Comparison of ENCODE assay signal across 19 cellular contexts in the genomic region with DNA sequence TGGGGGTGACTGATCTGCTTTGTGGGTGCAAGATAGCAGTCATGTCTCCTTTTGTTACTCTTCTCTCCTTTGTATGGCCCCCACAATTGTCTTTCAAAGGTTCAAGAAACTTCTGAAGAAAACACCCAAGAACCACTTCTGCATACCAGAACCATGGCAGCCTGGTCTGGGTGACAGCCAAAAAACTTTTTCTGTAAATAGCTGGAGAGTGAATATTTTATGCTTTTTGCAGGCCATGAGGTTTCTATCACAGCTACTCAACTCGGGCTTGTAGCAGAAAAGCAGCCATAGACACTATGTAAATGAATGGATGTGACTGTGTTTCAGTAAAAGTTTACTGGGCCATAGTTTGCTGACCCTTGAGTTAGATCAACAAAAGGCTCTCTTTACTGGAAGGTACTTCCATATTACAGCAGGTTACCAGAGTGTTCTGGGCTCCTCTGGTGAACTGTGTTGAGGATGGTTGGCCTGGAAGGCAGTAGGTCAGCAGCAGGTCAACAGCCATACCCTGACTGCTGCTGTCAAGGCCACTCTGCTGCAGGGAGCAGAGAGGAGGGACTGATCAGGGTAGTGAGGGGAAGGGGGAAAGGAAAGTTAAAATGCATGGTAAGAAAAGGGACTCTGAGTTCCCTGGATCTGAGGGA.
DNase-seq lines count a peak whose midpoint lies in the region; ATAC-seq and TF ChIP-seq lines count a peak whose summit lies in the region.
"Had no signal": no experiment of that assay in that cellular context is flagged by ENCODE, and none has a peak within 500 bp of the region (broad histone marks: within the 10 kb centered on the region; RNA-seq: fewer than 3 reads in every experiment).

No MANE protein-coding gene starts in this region.

- DNase-seq in HFFc6 (peak; percentile 62), choroid plexus epithelial cell (ENCODE audit: low read depth) (peak; percentile 74), left lung (no peak), stromal cell of bone marrow (ENCODE audit: low read depth) (peak; percentile 33), mucosa of descending colon (no peak), sciatic nerve (ENCODE audit: low spot score) (no peak)
- no peak for DNase-seq in stimulated activated CD4-positive, alpha-beta T cell treated with anti-CD3 and anti-CD28 coated beads, Interleukin-12 subunit alpha, Interleukin-12 subunit beta, amount 100 ng/mL, for 4 hours
- DNase-seq: activated CD4-positive, alpha-beta T cell treated with anti-CD3 and anti-CD28 coated beads for 36 hours; AML-193; kidney glomerular epithelial cell; mesendoderm; small intestine; stimulated activated CD4-positive, alpha-beta T cell treated with anti-CD3 and anti-CD28 coated beads, Interleukin-2, amount 100 ng/mL, for 48 hours; stimulated activated naive CD4-positive, alpha-beta T cell treated with Interleukin-2 at 50 U/mL for 16 hours had no signal

- H3K4me3 ChIP-seq in choroid plexus epithelial cell (ENCODE audit: low read depth, low read length) (no peak overlapping the region), left lung (no peak overlapping the region), mucosa of descending colon (no peak overlapping the region)
- H3K4me3 ChIP-seq: tibial nerve had no signal

- H3K36me3 Mint-ChIP-seq in HFFc6 (ENCODE audit: low read depth), result no peaks in the 10 kb centered on the region
- H3K36me3 Mint-ChIP-seq: activated naive CD8-positive, alpha-beta T cell; natural killer cell treated with Interleukin-12 subunit alpha and Interleukin-12 subunit beta and Interleukin-15 and Interleukin-18, amount 100 ng/mL, for 72 hours had no signal

- H3K9me3 Mint-ChIP-seq in HFFc6, result no peaks in the 10 kb centered on the region
- H3K9me3 Mint-ChIP-seq: natural killer cell treated with Interleukin-12 subunit alpha and Interleukin-12 subunit beta and Interleukin-15 and Interleukin-18, amount 100 ng/mL, for 72 hours had no signal

- no peaks in the 10 kb centered on the region for H3K27me3 ChIP-seq in left lung
- H3K27me3 ChIP-seq: tibial nerve had no signal

- peaks cover 6% of the 10 kb centered on the region for H3K27me3 Mint-ChIP-seq in HFFc6 (ENCODE audit: insufficient read depth)

- intact Hi-C loops in left lung (cut with DNase I), result no loop called here
- intact Hi-C loops in mucosa of descending colon (cut with DNase I, micrococcal nuclease), result no loop called here
- intact Hi-C loops in sciatic nerve (cut with DNase I), result no loop called here

- H3K4me3 Mint-ChIP-seq in HFFc6, result no peak overlapping the region; the same call in 1 of the 2 replicates
- H3K4me3 Mint-ChIP-seq: activated CD4-positive, alpha-beta T cell treated with anti-CD3 and anti-CD28 coated beads for 36 hours; activated naive CD8-positive, alpha-beta T cell; natural killer cell treated with Interleukin-12 subunit alpha and Interleukin-12 subunit beta and Interleukin-15 and Interleukin-18, amount 100 ng/mL, for 72 hours had no signal

- H3K36me3 ChIP-seq in left lung (no peaks in the 10 kb centered on the region), mucosa of descending colon (ENCODE audit: low read depth) (no peaks in the 10 kb centered on the region)
- H3K36me3 ChIP-seq: tibial nerve had no signal

- no peaks in the 10 kb centered on the region for H3K9me3 ChIP-seq in left lung
- no peaks in the 10 kb centered on the region for H3K9me3 ChIP-seq in mucosa of descending colon
- H3K9me3 ChIP-seq: tibial nerve had no signal

- H3K27ac Mint-ChIP-seq in HFFc6, result peak overlapping the region; percentile 37
- H3K27ac Mint-ChIP-seq: activated CD4-positive, alpha-beta T cell treated with anti-CD3 and anti-CD28 coated beads for 36 hours; activated naive CD8-positive, alpha-beta T cell; natural killer cell treated with Interleukin-12 subunit alpha and Interleukin-12 subunit beta and Interleukin-15 and Interleukin-18, amount 100 ng/mL, for 72 hours had no signal

- H3K4me1 ChIP-seq in left lung (no peaks in the 10 kb centered on the region), mucosa of descending colon (ENCODE audit: low read depth) (no peaks in the 10 kb centered on the region)

- ATAC-seq in left lung (peak; percentile 62), mucosa of descending colon (no peak), sciatic nerve (no peak), GM18511 (IDR thresholded peaks at IDR 0.05; ENCODE audit: unreplicated experiment) (no peak)
- ATAC-seq: activated CD4-positive, alpha-beta T cell treated with anti-CD3 and anti-CD28 coated beads for 36 hours; HCT116 had no signal

- no peak overlapping the region for H3K27ac ChIP-seq in left lung
- H3K27ac ChIP-seq: tibial nerve had no signal

- no peak for TF ChIP-seq CTCF in HFFc6 (IDR thresholded peaks at IDR 0.05)
- TF ChIP-seq CTCF in choroid plexus epithelial cell (conservative IDR thresholded peaks at IDR 0.05; ENCODE audit: low read depth, low read length), result no peak
- TF ChIP-seq CTCF in left lung (IDR thresholded peaks at IDR 0.05), result no peak
- no peak for TF ChIP-seq CTCF in mucosa of descending colon (IDR thresholded peaks at IDR 0.05)

- peaks cover 45% of the 10 kb centered on the region for H3K4me1 Mint-ChIP-seq in HFFc6 (ENCODE audit: low read depth)

Comparison
In these comparisons a context has a peak if more than half of its experiments do, and no peak if none do; other contexts are left out.
1. DNase-seq: peak in HFFc6 (single experiment), choroid plexus epithelial cell (single experiment) and stromal cell of bone marrow (single experiment); none in left lung (0 of 2), mucosa of descending colon (0 of 3), sciatic nerve (single experiment) and stimulated activated CD4-positive, alpha-beta T cell treated with anti-CD3 and anti-CD28 coated beads, Interleukin-12 subunit alpha, Interleukin-12 subunit beta, amount 100 ng/mL, for 4 hours (single experiment).